Comparison of ENCODE assay signal across 1 cellular context in genomic region chr4:1870578-1871443, GRCh38.
TF ChIP-seq lines count a peak whose summit lies in the region.

NSD2 (plus strand) TSS chr4:1871393; CDS start chr4:1900655, 29,262 bp downstream.

TF ChIP-seq in HepG2, 621 proteins besides CTCF, POLR2A, EP300 and RAD21 (continued from another document and continues in another):
- TF ChIP-seq E2F1 (CRISPR knock-in tag; IDR thresholded peaks at IDR 0.05) (peak; percentile 84), ZNF326 (CRISPR knock-in tag; IDR thresholded peaks at IDR 0.05; ENCODE audit: borderline replicate concordance) (no peak), ZNF407 (CRISPR knock-in tag; IDR thresholded peaks at IDR 0.05; ENCODE audit: not compliant biosample characterization) (peak; percentile 62), ZIK1 (CRISPR knock-in tag; IDR thresholded peaks at IDR 0.05; ENCODE audit: borderline replicate concordance, low read depth) (peak; percentile 80), SRSF1 (optimal IDR thresholded peaks at IDR 0.05; ENCODE audit: low read depth, low read length) (peak; percentile 61), STAT5B (CRISPR knock-in tag; IDR thresholded peaks at IDR 0.05) (no peak), PRDM15 (CRISPR knock-in tag; IDR thresholded peaks at IDR 0.05) (peak; percentile 51; the same call in 1 of the 2 replicates), HNF1B (CRISPR knock-in tag; IDR thresholded peaks at IDR 0.05) (peak; percentile 26; the same call in 1 of the 2 replicates), ZNF770 (CRISPR knock-in tag; IDR thresholded peaks at IDR 0.05) (no peak; the same call in 1 of the 2 replicates), ATF1 (CRISPR knock-in tag; IDR thresholded peaks at IDR 0.05) (no peak), PCBP1 (IDR thresholded peaks at IDR 0.05; ENCODE audit: borderline replicate concordance, low read depth, low read length) (no peak), HCFC1 (IDR thresholded peaks at IDR 0.05; ENCODE audit: low read depth, low read length) (no peak), IRF9 (CRISPR knock-in tag; IDR thresholded peaks at IDR 0.05; ENCODE audit: borderline replicate concordance) (peak; percentile 89; the same call in 1 of the 2 replicates), ZNF136 (CRISPR knock-in tag; IDR thresholded peaks at IDR 0.05; ENCODE audit: low read depth) (no peak), ZNF556 (CRISPR knock-in tag; IDR thresholded peaks at IDR 0.05; ENCODE audit: borderline replicate concordance) (peak; percentile 52; the same call in 1 of the 2 replicates), NFAT5 (CRISPR knock-in tag; IDR thresholded peaks at IDR 0.05) (peak; percentile 81; the same call in 1 of the 2 replicates), BATF2 (CRISPR knock-in tag; IDR thresholded peaks at IDR 0.05) (peak; percentile 30), KAT2B (IDR thresholded peaks at IDR 0.05; ENCODE audit: borderline replicate concordance, low read depth, low read length) (no peak), REPIN1 (CRISPR knock-in tag; IDR thresholded peaks at IDR 0.05; ENCODE audit: borderline replicate concordance, low read depth) (peak; percentile 49; the same call in 1 of the 2 replicates), ZBTB42 (CRISPR knock-in tag; IDR thresholded peaks at IDR 0.05) (0 out of 2 replicates have a peak, but pooled peaks have one; percentile 55), ZNF30 (CRISPR knock-in tag; IDR thresholded peaks at IDR 0.05) (no peak), ZNF138 (CRISPR knock-in tag; IDR thresholded peaks at IDR 0.05; ENCODE audit: low read depth) (peak; percentile 60; the same call in 1 of the 2 replicates), DMAP1 (CRISPR knock-in tag; IDR thresholded peaks at IDR 0.05) (peak; percentile 88), ZBTB7B (CRISPR knock-in tag; IDR thresholded peaks at IDR 0.05) (peak; percentile 79; the same call in 1 of the 2 replicates), ZNF775 (CRISPR knock-in tag; IDR thresholded peaks at IDR 0.05; ENCODE audit: borderline replicate concordance) (no peak), KDM5A (IDR thresholded peaks at IDR 0.05; ENCODE audit: borderline replicate concordance, low read length) (no peak)
